ENCODE assay signal across 8 cellular contexts in genomic region chr14:92794961-92795360, GRCh38. TPM values are rescaled to one million over a fixed set of nuclear protein-coding genes. Genes with fewer than 3 reads are reported as not detected.
DNase-seq lines count a peak whose midpoint lies in the region; ATAC-seq, FAIRE-seq and TF ChIP-seq lines count a peak whose summit lies in the region.

No MANE protein-coding gene starts in this region.

- H3K27ac ChIP-seq in SK-N-MC (no peak overlapping the region), psoas muscle (peak overlapping the region; percentile 88)

- H3K4me3 ChIP-seq in SK-N-MC (peak overlapping the region; percentile 81), fibroblast of mammary gland (ENCODE audit: control insufficient read depth, low read depth, low read length) (peak overlapping the region; percentile 100), psoas muscle (peak overlapping the region; percentile 84)

- WGBS in psoas muscle, 3 donors: 54 to 60% (median 54%) methylated on average over 6 of the region's 6 CpGs

- peak overlapping the region; percentile 68 for H3K9ac ChIP-seq in ES-I3 (ENCODE audit: low read depth, low read length)
- peak overlapping the region; percentile 89 for H3K9ac ChIP-seq in SK-N-MC (ENCODE audit: insufficient read length)

- FAIRE-seq in D721Med (lab: Jason Lieb, UNC): no peak

- H3K9me3 ChIP-seq in ES-I3 (ENCODE audit: control insufficient read depth, insufficient read depth, low read length) (no peaks in the 10 kb centered on the region), SK-N-MC (ENCODE audit: low read depth, low read length) (peaks cover 5% of the 10 kb centered on the region; the same call in 1 of the 2 replicates), psoas muscle (peaks cover 5% of the 10 kb centered on the region)

- H3K36me3 ChIP-seq in ES-I3 (ENCODE audit: insufficient read depth, low read length): peaks cover 6% of the 10 kb centered on the region
- H3K36me3 ChIP-seq in SK-N-MC (ENCODE audit: insufficient read depth, low read length): peaks cover 24% of the 10 kb centered on the region
- peaks cover 0 to 28% of the 10 kb centered on the region in 2 donors for H3K36me3 ChIP-seq in psoas muscle (ENCODE audit: insufficient read depth in 1 of 2, low read depth in 1 of 2)

- no peaks in the 10 kb centered on the region for H3K27me3 ChIP-seq in psoas muscle (ENCODE audit: insufficient read depth in 3 of 3, low read length in 2 of 3)

- TF ChIP-seq CTCF in fibroblast of mammary gland (conservative IDR thresholded peaks at IDR 0.05; ENCODE audit: control insufficient read depth, insufficient read depth, low read depth, low read length): no peak
- TF ChIP-seq CTCF in psoas muscle (IDR thresholded peaks at IDR 0.05): no peak
- no peak for TF ChIP-seq CTCF in D721Med (IDR thresholded peaks at IDR 0.05; ENCODE audit: insufficient read depth, missing control alignments)

- ATAC-seq in psoas muscle (no peak), GM18505 (IDR thresholded peaks at IDR 0.05; ENCODE audit: unreplicated experiment) (no peak), GM18861 (IDR thresholded peaks at IDR 0.05; ENCODE audit: unreplicated experiment) (no peak)

- intact Hi-C loops in psoas muscle (cut with DNase I): loop anchor here in 1 of 2 donors (5.0 kb wide), 1 partner anchor 48 kb away; the partner anchor contains the start of gene LGMN

- DNase-seq in SK-N-MC (ENCODE audit: low read depth, low spot score): no peak
- DNase-seq in fibroblast of mammary gland (ENCODE audit: low read depth): no peak
- DNase-seq in psoas muscle: no peak
- no peak for DNase-seq in NCI-H82 treated with DMSO at 0.1 percent for 48 hours (lab: John Stamatoyannopoulos, UW; ENCODE audit: unreplicated experiment)
- no peak for DNase-seq in D721Med (ENCODE audit: insufficient read length, low spot score)

- TF ChIP-seq POLR2A in GM18505 (IDR thresholded peaks at IDR 0.05; ENCODE audit: borderline replicate concordance, extremely low read depth, insufficient read depth, insufficient read length): no peak

- peaks cover 4% of the 10 kb centered on the region; the same call in 1 of the 2 replicates for H3K4me1 ChIP-seq in ES-I3 (ENCODE audit: insufficient read depth, low read length)
- H3K4me1 ChIP-seq in psoas muscle: peaks cover 16% of the 10 kb centered on the region

RNA-seq across cellular contexts. Expression of gene GOLGA5, which starts 0.9 kb away (rescaled TPM):
- 10 to 100 TPM; 19.8 to 27.7 (median 25.1) TPM for total RNA-seq in psoas muscle
- polyA plus RNA-seq in psoas muscle: 10 to 100 TPM; 23.4 to 59.1 (median 23.4) TPM

RNA-seq across cellular contexts. Expression of gene LGMN, which starts 46.5 kb away (rescaled TPM):
- 10 to 100 TPM; 37.4 to 56.8 (median 55.5) TPM for total RNA-seq in psoas muscle
- polyA plus RNA-seq in psoas muscle: 10 to 100 TPM; 27.2 to 49.3 (median 37.1) TPM
